In the genomic region with DNA sequence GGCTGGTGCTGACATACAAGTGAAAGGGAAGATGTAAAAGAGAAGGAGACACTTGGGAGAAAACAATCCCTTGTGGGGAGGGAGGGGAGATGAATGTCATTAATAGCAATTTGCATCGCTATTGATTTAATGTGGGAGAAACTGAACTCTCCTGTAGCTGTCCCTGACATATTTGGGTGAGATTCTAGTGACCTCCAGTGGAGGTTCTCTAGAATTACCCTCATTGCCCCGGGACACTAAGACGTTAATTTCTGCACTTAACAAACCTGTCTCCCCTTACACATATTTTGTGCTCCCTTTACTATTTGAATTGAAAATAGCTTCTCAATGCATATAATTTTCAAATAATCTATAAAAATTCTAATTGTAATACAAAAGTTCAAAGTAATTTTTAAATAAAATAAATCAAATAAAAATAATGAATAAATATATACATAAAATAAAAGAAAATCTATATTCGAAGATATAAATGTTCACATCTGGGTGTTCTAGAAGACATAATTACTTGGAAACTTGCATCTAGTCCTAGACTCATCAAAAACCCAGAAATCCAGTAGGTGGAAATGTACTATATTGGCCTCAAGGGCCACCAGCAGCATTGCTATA, we compare ENCODE assay signal across 8 cellular contexts.
DNase-seq lines count a peak whose midpoint lies in the region; ATAC-seq, FAIRE-seq and TF ChIP-seq lines count a peak whose summit lies in the region.

No MANE protein-coding gene starts in this region.

- H3K27ac ChIP-seq in left ventricle myocardium inferior (replicated peaks), result no peak overlapping the region
- H3K27ac ChIP-seq in small intestine (ENCODE audit: low read depth in 1 of 2, low read length in 1 of 2), result no peak overlapping the region

- DNase-seq in GM10248 (ENCODE audit: extremely low spot score) (peak; percentile 28), NCI-H2081 (lab: John Stamatoyannopoulos, UW) (peak; percentile 75 to 79), WTC11 (ENCODE audit: low spot score) (no peak), left ventricle myocardium inferior (no peak), small intestine (peak; percentile 60)
- DNase-seq in activated T-helper 2 cell treated with anti-CD3 and anti-CD28 coated beads, Interferon-gamma antibody, Interleukin-2, Interleukin-4, amounts not matched to agents 10 μg/mL and 5 μg/mL and 100 μg/mL, durations not matched to agents 14 hours and 24 hours and 36 hours (ENCODE audit: low spot score), result no peak

- H3K27me3 ChIP-seq in left ventricle myocardium inferior (ENCODE audit: low read depth), result no peaks in the 10 kb centered on the region
- H3K27me3 ChIP-seq in small intestine (ENCODE audit: control insufficient read depth in 2 of 2, insufficient read depth in 2 of 2, low read length in 2 of 2), result no peaks in the 10 kb centered on the region

- H3K36me3 ChIP-seq in left ventricle myocardium inferior, result no peaks in the 10 kb centered on the region
- no peaks in the 10 kb centered on the region for H3K36me3 ChIP-seq in small intestine (ENCODE audit: control insufficient read depth in 2 of 2, insufficient read depth in 2 of 2, low read length in 2 of 2)

- H3K4me3 ChIP-seq in left ventricle myocardium inferior, result no peak overlapping the region
- no peak overlapping the region for H3K4me3 ChIP-seq in small intestine (ENCODE audit: low read depth in 1 of 2, low read length in 2 of 2)

- POLR2A ChIA-PET in GM10248 (lab: Yijun Ruan, JAX) (no interaction called here), WTC11 (lab: Charles Lee) (interaction anchor here (0.5 kb wide), 1 partner anchor 362 kb away, joined by 3 read pairs; no protein-coding TSS in a partner anchor)

- H3K9me3 Mint-ChIP-seq in WTC11, result no peaks in the 10 kb centered on the region
- no peaks in the 10 kb centered on the region for H3K9me3 Mint-ChIP-seq in activated T-helper 2 cell treated with anti-CD3 and anti-CD28 coated beads, Interferon-gamma antibody, Interleukin-2, Interleukin-4, amounts not matched to agents 10 μg/mL and 5 μg/mL and 100 μg/mL, durations not matched to agents 14 hours and 24 hours and 36 hours

- FAIRE-seq in small intestine (lab: Jason Lieb, UNC), result no peak

- H3K4me1 ChIP-seq in left ventricle myocardium inferior, result peaks cover 11% of the 10 kb centered on the region
- H3K4me1 ChIP-seq in small intestine (ENCODE audit: control insufficient read depth in 2 of 2, insufficient read depth in 1 of 2, low read depth in 1 of 2, low read length in 1 of 2), result no peaks in the 10 kb centered on the region

- ATAC-seq in HG02623 (IDR thresholded peaks at IDR 0.05; ENCODE audit: unreplicated experiment) (peak; percentile 74), WTC11 (peak; percentile 81), HG03439 (IDR thresholded peaks at IDR 0.05; ENCODE audit: unreplicated experiment) (no peak)

- TF ChIP-seq CTCF in GM10248 (IDR thresholded peaks at IDR 0.05; ENCODE audit: control extremely low read depth, extremely low read depth, low read depth, missing control alignments) (peak; percentile 60), WTC11 (IDR thresholded peaks at IDR 0.05) (peak; percentile 55), left ventricle myocardium inferior (IDR thresholded peaks at IDR 0.05; ENCODE audit: borderline replicate concordance) (peak; percentile 87)

- no peaks in the 10 kb centered on the region for H3K27me3 Mint-ChIP-seq in WTC11 (ENCODE audit: low read depth)
- H3K27me3 Mint-ChIP-seq in activated T-helper 2 cell treated with anti-CD3 and anti-CD28 coated beads, Interferon-gamma antibody, Interleukin-2, Interleukin-4, amounts not matched to agents 10 μg/mL and 5 μg/mL and 100 μg/mL, durations not matched to agents 14 hours and 24 hours and 36 hours (ENCODE audit: low read depth), result no peaks in the 10 kb centered on the region

- CTCF ChIA-PET in GM10248 (lab: Yijun Ruan, JAX) (interaction anchor here (0.8 to 2.8 kb wide), 10 partner anchors 9 to 1714 kb away, joined by 3 to 17 read pairs (median 3); no protein-coding TSS in a partner anchor), WTC11 (lab: Charles Lee) (interaction anchor here (0.6 to 4.4 kb wide), 11 partner anchors 11 to 1536 kb away, joined by 3 to 16 read pairs (median 3); no protein-coding TSS in a partner anchor)

- H3K27ac Mint-ChIP-seq in WTC11, result no peak overlapping the region
- H3K27ac Mint-ChIP-seq in activated T-helper 2 cell treated with anti-CD3 and anti-CD28 coated beads, Interferon-gamma antibody, Interleukin-2, Interleukin-4, amounts not matched to agents 10 μg/mL and 5 μg/mL and 100 μg/mL, durations not matched to agents 14 hours and 24 hours and 36 hours, result no peak overlapping the region

- peaks cover 29% of the 10 kb centered on the region for H3K4me1 Mint-ChIP-seq in WTC11
- H3K4me1 Mint-ChIP-seq in activated T-helper 2 cell treated with anti-CD3 and anti-CD28 coated beads, Interferon-gamma antibody, Interleukin-2, Interleukin-4, amounts not matched to agents 10 μg/mL and 5 μg/mL and 100 μg/mL, durations not matched to agents 14 hours and 24 hours and 36 hours (ENCODE audit: low read depth), result no peaks in the 10 kb centered on the region

- H3K36me3 Mint-ChIP-seq in WTC11, result no peaks in the 10 kb centered on the region
- no peaks in the 10 kb centered on the region for H3K36me3 Mint-ChIP-seq in activated T-helper 2 cell treated with anti-CD3 and anti-CD28 coated beads, Interferon-gamma antibody, Interleukin-2, Interleukin-4, amounts not matched to agents 10 μg/mL and 5 μg/mL and 100 μg/mL, durations not matched to agents 14 hours and 24 hours and 36 hours (ENCODE audit: low read depth)

- H3K9me3 ChIP-seq in left ventricle myocardium inferior (replicated peaks), result no peaks in the 10 kb centered on the region
- H3K9me3 ChIP-seq in small intestine (ENCODE audit: control insufficient read depth, low read depth), result no peaks in the 10 kb centered on the region

- intact Hi-C loops in left ventricle myocardium inferior (cut with micrococcal nuclease), result loop anchor here (10.0 kb wide), 2 partner anchors 1539 to 1709 kb away; no protein-coding TSS in a partner anchor
- intact Hi-C loops in activated T-helper 2 cell treated with anti-CD3 and anti-CD28 coated beads, Interferon-gamma antibody, Interleukin-2, Interleukin-4, amounts not matched to agents 10 μg/mL and 5 μg/mL and 100 μg/mL, durations not matched to agents 14 hours and 24 hours and 36 hours (cut with micrococcal nuclease), result no loop called here

- H3K4me3 Mint-ChIP-seq in WTC11, result no peak overlapping the region
- no peak overlapping the region for H3K4me3 Mint-ChIP-seq in activated T-helper 2 cell treated with anti-CD3 and anti-CD28 coated beads, Interferon-gamma antibody, Interleukin-2, Interleukin-4, amounts not matched to agents 10 μg/mL and 5 μg/mL and 100 μg/mL, durations not matched to agents 14 hours and 24 hours and 36 hours (ENCODE audit: low read depth)

- 20 to 23% (median 23%) methylated on average over 4 of the region's 4 CpGs for WGBS in small intestine, 3 donors

TF ChIP-seq in WTC11, 78 proteins besides CTCF, POLR2A, EP300 and RAD21 (continues in another document):
- no peak for TF ChIP-seq NFATC4 (CRISPR knock-in tag; IDR thresholded peaks at IDR 0.05)
- TF ChIP-seq HMGA2 (CRISPR knock-in tag; IDR thresholded peaks at IDR 0.05), result peak; percentile 94
- TF ChIP-seq AR (CRISPR knock-in tag; IDR thresholded peaks at IDR 0.05), result no peak
- TF ChIP-seq, protein P1, sequence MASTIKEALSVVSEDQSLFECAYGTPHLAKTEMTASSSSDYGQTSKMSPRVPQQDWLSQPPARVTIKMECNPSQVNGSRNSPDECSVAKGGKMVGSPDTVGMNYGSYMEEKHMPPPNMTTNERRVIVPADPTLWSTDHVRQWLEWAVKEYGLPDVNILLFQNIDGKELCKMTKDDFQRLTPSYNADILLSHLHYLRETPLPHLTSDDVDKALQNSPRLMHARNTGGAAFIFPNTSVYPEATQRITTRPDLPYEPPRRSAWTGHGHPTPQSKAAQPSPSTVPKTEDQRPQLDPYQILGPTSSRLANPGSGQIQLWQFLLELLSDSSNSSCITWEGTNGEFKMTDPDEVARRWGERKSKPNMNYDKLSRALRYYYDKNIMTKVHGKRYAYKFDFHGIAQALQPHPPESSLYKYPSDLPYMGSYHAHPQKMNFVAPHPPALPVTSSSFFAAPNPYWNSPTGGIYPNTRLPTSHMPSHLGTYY (CRISPR knock-in tag; IDR thresholded peaks at IDR 0.05), result no peak
- no peak for TF ChIP-seq ETV6 (CRISPR knock-in tag; IDR thresholded peaks at IDR 0.05)

Comparison
In these comparisons a context has a peak if more than half of its experiments do, and no peak if none do; other contexts are left out.
1. DNase-seq: peak in GM10248 (single experiment), NCI-H2081 (2 of 2) and small intestine (single experiment); none in WTC11 (single experiment), left ventricle myocardium inferior (single experiment) and activated T-helper 2 cell treated with anti-CD3 and anti-CD28 coated beads, Interferon-gamma antibody, Interleukin-2, Interleukin-4, amounts not matched to agents 10 μg/mL and 5 μg/mL and 100 μg/mL, durations not matched to agents 14 hours and 24 hours and 36 hours (single experiment).
2. Peak in every context shown above with its lines, with median percentiles within 50 percentile points of each other: CTCF ChIP-seq.